In genomic region chr4:101977096-101977495, GRCh38 we compare ENCODE assay signal across 10 cellular contexts.
DNase-seq lines count a peak whose midpoint lies in the region; ATAC-seq and TF ChIP-seq lines count a peak whose summit lies in the region.
"Had no signal": no experiment of that assay in that cellular context is flagged by ENCODE, and none has a peak within 500 bp of the region (broad histone marks: within the 10 kb centered on the region; RNA-seq: fewer than 3 reads in every experiment).

No MANE protein-coding gene starts in this region.

- peaks cover 18% of the 10 kb centered on the region for H3K4me1 Mint-ChIP-seq in HFFc6 (ENCODE audit: low read depth)
- no peaks in the 10 kb centered on the region for H3K4me1 Mint-ChIP-seq in activated T-helper 17 cell treated with anti-CD3 and anti-CD28 coated beads, Interleukin-2, amount 50 U/mL, for 72 hours

- H3K9me3 Mint-ChIP-seq in HFFc6 = no peaks in the 10 kb centered on the region
- no peaks in the 10 kb centered on the region for H3K9me3 Mint-ChIP-seq in activated T-helper 17 cell treated with anti-CD3 and anti-CD28 coated beads, Interleukin-2, amount 50 U/mL, for 72 hours

- H3K27me3 Mint-ChIP-seq in HFFc6 (ENCODE audit: insufficient read depth) = no peaks in the 10 kb centered on the region; the same call in 1 of the 2 replicates
- peaks cover 8% of the 10 kb centered on the region for H3K27me3 Mint-ChIP-seq in activated T-helper 17 cell treated with anti-CD3 and anti-CD28 coated beads, Interleukin-2, amount 50 U/mL, for 72 hours

- no peaks in the 10 kb centered on the region for H3K36me3 Mint-ChIP-seq in HFFc6 (ENCODE audit: low read depth)
- H3K36me3 Mint-ChIP-seq in activated T-helper 17 cell treated with anti-CD3 and anti-CD28 coated beads, Interleukin-2, amount 50 U/mL, for 72 hours (ENCODE audit: low read depth) = no peaks in the 10 kb centered on the region

- no peak overlapping the region for H3K4me3 Mint-ChIP-seq in HFFc6
- no peak overlapping the region for H3K4me3 Mint-ChIP-seq in activated T-helper 17 cell treated with anti-CD3 and anti-CD28 coated beads, Interleukin-2, amount 50 U/mL, for 72 hours

- DNase-seq in HFFc6 = peak; percentile 92
- DNase-seq in T1000 (lab: John Stamatoyannopoulos, UW) = peak; percentile 56
- DNase-seq in glomerular endothelial cell (ENCODE audit: extremely low read depth, low read depth, low spot score) = peak; percentile 86
- DNase-seq in superior temporal gyrus (ENCODE audit: extremely low spot score) = peak; percentile 44
- no peak for DNase-seq in cortex of kidney (lab: John Stamatoyannopoulos, UW)
- DNase-seq in medulla oblongata (ENCODE audit: extremely low spot score) = no peak
- DNase-seq: cerebellar nuclear complex, left ventricle myocardium inferior had no signal

- ATAC-seq in activated T-helper 17 cell treated with anti-CD3 and anti-CD28 coated beads, Interleukin-2, amount 50 U/mL, for 72 hours (replicated peaks) = no peak
- ATAC-seq: K562 had no signal

- TF ChIP-seq CTCF in HFFc6 (IDR thresholded peaks at IDR 0.05) = no peak

- no peak overlapping the region for H3K27ac Mint-ChIP-seq in HFFc6
- H3K27ac Mint-ChIP-seq in activated T-helper 17 cell treated with anti-CD3 and anti-CD28 coated beads, Interleukin-2, amount 50 U/mL, for 72 hours = no peak overlapping the region

Comparison
In these comparisons a context has a peak if more than half of its experiments do, and no peak if none do; other contexts are left out.
1. DNase-seq: peak in HFFc6 (single experiment), T1000 (single experiment), glomerular endothelial cell (single experiment) and superior temporal gyrus (single experiment); none in cortex of kidney (single experiment) and medulla oblongata (single experiment).